8 cellular contexts compared by ENCODE assay signal in genomic region chr18:44680271-44681038, GRCh38. TPM values are rescaled to one million over a fixed set of nuclear protein-coding genes. Genes with fewer than 3 reads are reported as not detected.
DNase-seq lines count a peak whose midpoint lies in the region; ATAC-seq and TF ChIP-seq lines count a peak whose summit lies in the region.

Gene SETBP1 (plus strand): TSS chr18:44680888. CDS start chr18:44701347, 20,459 bp downstream.

- no peak for TF ChIP-seq CTCF in GM12875 (IDR thresholded peaks at IDR 0.05; ENCODE audit: borderline replicate concordance, insufficient read depth, low read depth, low read length)
- peak; percentile 4 to 25 for TF ChIP-seq CTCF in mammary epithelial cell (conservative IDR thresholded peaks at IDR 0.05 in 1 of 2, IDR thresholded peaks at IDR 0.05 in 1 of 2; ENCODE audit: extremely low read depth in 1 of 2, insufficient read depth in 1 of 2, low read depth in 1 of 2, low read length in 2 of 2)

- CTCF ChIA-PET in mammary epithelial cell (lab: Charles Lee; ENCODE audit: low non-redundant PET), result interaction anchor here (1.0 kb wide), 1 partner anchor 13 kb away, joined by 7 read pairs; no protein-coding TSS in a partner anchor

- intact Hi-C loops in mammary epithelial cell (cut with micrococcal nuclease), result loop anchor here (1.0 kb wide), 1 partner anchor 52 kb away; no protein-coding TSS in a partner anchor

- H3K36me3 Mint-ChIP-seq in IgD-negative memory B cell, result no peaks in the 10 kb centered on the region

- H3K79me2 ChIP-seq in mammary epithelial cell (ENCODE audit: insufficient read depth, low read length), result peaks cover 42% of the 10 kb centered on the region

- no peak within 1 kb of the TSS for H3K4me3 Mint-ChIP-seq in IgD-negative memory B cell

- no peaks in the 10 kb centered on the region for H3K36me3 ChIP-seq in mammary epithelial cell (ENCODE audit: insufficient read depth, low read length)

- peak within 1 kb of the TSS in 2 of 3 donors; percentile 74 to 93 for H3K27ac Mint-ChIP-seq in IgD-negative memory B cell

- no peaks in the 10 kb centered on the region for H3K9me3 ChIP-seq in mammary epithelial cell (replicated peaks; ENCODE audit: insufficient read depth, low read length)

- no peaks in the 10 kb centered on the region for H3K9me3 Mint-ChIP-seq in IgD-negative memory B cell

- H3K9ac ChIP-seq in mammary epithelial cell (ENCODE audit: insufficient read depth, low read length), result peak within 1 kb of the TSS; percentile 67

- peak within 1 kb of the TSS; percentile 65 for H3K27ac ChIP-seq in mammary epithelial cell (ENCODE audit: insufficient read depth, low read depth, low read length)

- H3K4me1 ChIP-seq in mammary epithelial cell (ENCODE audit: insufficient read depth, low read length), result peaks cover 30% of the 10 kb centered on the region

- H3K4me2 ChIP-seq in mammary epithelial cell (ENCODE audit: insufficient read depth, low read depth, low read length), result peak within 1 kb of the TSS; percentile 92

- H3K27me3 ChIP-seq in mammary epithelial cell (ENCODE audit: insufficient read depth, low read length), result no peaks in the 10 kb centered on the region

- dilution Hi-C loops in mammary epithelial cell (cut with HindIII; ENCODE audit: low sequenced_read_pairs), result no loop called here

- in situ Hi-C loops in mammary epithelial cell (cut with MboI; ENCODE audit: low sequenced_read_pairs in 2 of 2), result loop anchor here (10.0 to 25.0 kb wide), 3 partner anchors 204 to 543 kb away; no protein-coding TSS in a partner anchor

- no peak for ATAC-seq in GM18861 (IDR thresholded peaks at IDR 0.05; ENCODE audit: unreplicated experiment)

- WGBS in mammary epithelial cell (ENCODE audit: low coverage, missing lambda C conversion rate), result 0% methylated on average over 8 of the region's 65 CpGs

- peak; percentile 80 for DNase-seq in SK-N-DZ (ENCODE audit: low spot score)
- peak; percentile 74 for DNase-seq in mammary epithelial cell
- DNase-seq in iPS-NIHi11 (ENCODE audit: low spot score), result peak; percentile 72
- no peak for DNase-seq in skeletal muscle cell (ENCODE audit: low read depth)
- DNase-seq in AML-193 (lab: John Stamatoyannopoulos, UW), result no peak

- H3K27me3 Mint-ChIP-seq in IgD-negative memory B cell, result no peaks in the 10 kb centered on the region

- no TSS peak for BruUV-seq in mammary epithelial cell (replicated peaks; lab: Mats Ljungman, UMichigan)

- H3K4me3 ChIP-seq in GM12875 (ENCODE audit: low read depth, low read length) (peak within 1 kb of the TSS; percentile 83), mammary epithelial cell (replicated peaks in 1 of 3; ENCODE audit: insufficient read depth in 1 of 3, low read depth in 2 of 3, low read length in 3 of 3) (peak within 1 kb of the TSS; percentile 78 to 90 (median 78)), skeletal muscle cell (ENCODE audit: low read depth, low read length) (peak within 1 kb of the TSS; percentile 74)

- H4K20me1 ChIP-seq in mammary epithelial cell (ENCODE audit: insufficient read depth, low read length), result no peaks in the 10 kb centered on the region

- peaks cover 0 to 11% (median 5%) of the 10 kb centered on the region in 3 donors for H3K4me1 Mint-ChIP-seq in IgD-negative memory B cell

- H2AFZ ChIP-seq in mammary epithelial cell (ENCODE audit: low read depth, low read length), result peak within 1 kb of the TSS; percentile 87

RNA-seq across cellular contexts. Expression of gene SETBP1, which starts in this region (rescaled TPM):
- polyA plus RNA-seq in IgD-negative memory B cell, result 16.8 TPM
- 3.3 and 5.3 TPM in 2 replicates for polyA plus RNA-seq in SK-N-DZ (2014; cell fraction: cytosol; rRNA removed)
- polyA plus RNA-seq in SK-N-DZ (2014; cell fraction: nucleus; rRNA removed), result 2.5 and 4.6 TPM in 2 replicates
- 10 to 100 TPM; 23.2 to 34.7 TPM for total RNA-seq in mammary epithelial cell
- polyA plus RNA-seq in mammary epithelial cell, result 7.4 TPM
- polyA minus RNA-seq in mammary epithelial cell, result 12.7 TPM

Comparison
In these comparisons a context has a peak if more than half of its experiments do, and no peak if none do; other contexts are left out.
1. DNase-seq: peak in SK-N-DZ (single experiment), mammary epithelial cell (single experiment) and iPS-NIHi11 (single experiment); none in skeletal muscle cell (single experiment) and AML-193 (0 of 2).
2. Peak in every context shown above with its lines, with median percentiles within 50 percentile points of each other: H3K4me3 ChIP-seq.